ENCODE assay signal across 9 cellular contexts in genomic region chr10:34723746-34724145, GRCh38.
DNase-seq lines count a peak whose midpoint lies in the region; ATAC-seq lines count a peak whose summit lies in the region.
"Had no signal": no experiment of that assay in that cellular context is flagged by ENCODE, and none has a peak within 500 bp of the region (broad histone marks: within the 10 kb centered on the region; RNA-seq: fewer than 3 reads in every experiment).

No MANE protein-coding gene starts in this region.

- peak; percentile 49 for ATAC-seq in GM21619 (IDR thresholded peaks at IDR 0.05; ENCODE audit: unreplicated experiment)
- no peak for ATAC-seq in HG02763 (IDR thresholded peaks at IDR 0.05; ENCODE audit: unreplicated experiment)

- H3K9me3 ChIP-seq in endocrine pancreas (ENCODE audit: control insufficient read depth, low read length) = no peaks in the 10 kb centered on the region
- H3K9me3 ChIP-seq: SJCRH30 had no signal

- DNase-seq in DMS53 (lab: John Stamatoyannopoulos, UW) (peak; percentile 72), NCI-H345 (lab: John Stamatoyannopoulos, UW) (peak; percentile 8), myocyte (ENCODE audit: low read depth) (peak; percentile 72), NCI-H2227 treated with DMSO at 0.1 percent for 48 hours (lab: John Stamatoyannopoulos, UW) (no peak)
- no peak for DNase-seq in stimulated activated CD8-positive, alpha-beta memory T cell treated with anti-CD3 and anti-CD28 coated beads, Interleukin-4, amount 100 ng/mL, for 48 hours

- H3K4me3 ChIP-seq in endocrine pancreas (ENCODE audit: control insufficient read depth, insufficient read depth, low read length) = peak overlapping the region; percentile 51
- H3K4me3 ChIP-seq: SJCRH30 had no signal

- peaks cover 3% of the 10 kb centered on the region for H3K4me1 ChIP-seq in endocrine pancreas (ENCODE audit: control insufficient read depth, insufficient read depth, low read length)

- H3K27me3 ChIP-seq in endocrine pancreas (ENCODE audit: control insufficient read depth, insufficient read depth, low read length) = no peaks in the 10 kb centered on the region
- H3K27me3 ChIP-seq: SJCRH30 had no signal

- H3K9ac ChIP-seq in endocrine pancreas (ENCODE audit: control insufficient read depth, insufficient read depth, low read length) = peak overlapping the region; percentile 43

- H3K36me3 ChIP-seq in endocrine pancreas (ENCODE audit: control insufficient read depth, insufficient read depth, low read length) = no peaks in the 10 kb centered on the region
- H3K36me3 ChIP-seq: SJCRH30 had no signal

Comparison
In these comparisons a context has a peak if more than half of its experiments do, and no peak if none do; other contexts are left out.
1. DNase-seq: peak in DMS53 (single experiment), NCI-H345 (single experiment) and myocyte (single experiment); none in stimulated activated CD8-positive, alpha-beta memory T cell treated with anti-CD3 and anti-CD28 coated beads, Interleukin-4, amount 100 ng/mL, for 48 hours (single experiment) and NCI-H2227 treated with DMSO at 0.1 percent for 48 hours (single experiment).